ENCODE assay signal across 1 cellular context in genomic region chrX:34656842-34657780, GRCh38.
TF ChIP-seq lines count a peak whose summit lies in the region.

TMEM47 (minus strand) TSS chrX:34657285; CDS start chrX:34657029, 256 bp downstream.

TF ChIP-seq in liver, 16 proteins besides CTCF, POLR2A, EP300 and RAD21 (continued from another document):
- TF ChIP-seq YY1 (IDR thresholded peaks at IDR 0.05) = no peak
- no peak for TF ChIP-seq ZBTB33 (IDR thresholded peaks at IDR 0.05)
- no peak for TF ChIP-seq ATF3 (IDR thresholded peaks at IDR 0.05)
- no peak for TF ChIP-seq NR2F2 (IDR thresholded peaks at IDR 0.05)
